In genomic region chr9:125772740-125773139, GRCh38 we compare ENCODE assay signal across 16 cellular contexts. TPM values are rescaled to one million over a fixed set of nuclear protein-coding genes. Genes with fewer than 3 reads are reported as not detected.
DNase-seq lines count a peak whose midpoint lies in the region; ATAC-seq, FAIRE-seq and TF ChIP-seq lines count a peak whose summit lies in the region.
"Had no signal": no experiment of that assay in that cellular context is flagged by ENCODE, and none has a peak within 500 bp of the region (broad histone marks: within the 10 kb centered on the region; RNA-seq: fewer than 3 reads in every experiment).

No MANE protein-coding gene starts in this region.

- TF ChIP-seq CTCF in HepG2 (CRISPR knock-in tag; IDR thresholded peaks at IDR 0.05) (no peak), right lobe of liver (IDR thresholded peaks at IDR 0.05) (no peak), bronchial epithelial cell (IDR thresholded peaks at IDR 0.05; ENCODE audit: insufficient read depth, low read length, severe bottlenecking) (no peak), keratinocyte (optimal IDR thresholded peaks at IDR 0.05 in 1 of 3, IDR thresholded peaks at IDR 0.05 in 1 of 3, conservative IDR thresholded peaks at IDR 0.05 in 1 of 3; ENCODE audit: extremely low read depth in 1 of 3, insufficient read depth in 2 of 3, low read length in 3 of 3) (no peak), upper lobe of left lung (IDR thresholded peaks at IDR 0.05) (no peak), stomach (IDR thresholded peaks at IDR 0.05) (no peak)

- H3K9me3 ChIP-seq in HepG2 (ENCODE audit: low read length) (no peaks in the 10 kb centered on the region), right lobe of liver (no peaks in the 10 kb centered on the region), keratinocyte (ENCODE audit: control insufficient read depth, low read depth, low read length) (no peaks in the 10 kb centered on the region), upper lobe of left lung (no peaks in the 10 kb centered on the region), stomach (peaks cover 0 to 3% (median 0%) of the 10 kb centered on the region in 4 donors)
- H3K9me3 ChIP-seq: Caco-2 had no signal

- POLR2A ChIA-PET in HepG2 (lab: Yijun Ruan, JAX) = no interaction called here

- FAIRE-seq in HepG2 (lab: Jason Lieb, UNC) (no peak), bronchial epithelial cell (lab: Jason Lieb, UNC) (no peak), keratinocyte (lab: Jason Lieb, UNC) (peak; percentile 56), frontal cortex (lab: Jason Lieb, UNC) (no peak)
- FAIRE-seq: GM12892, H1 had no signal

- no peak for DNase-seq in HepG2 (ENCODE audit: low spot score)
- no peak for DNase-seq in right lobe of liver
- DNase-seq in bronchial epithelial cell (ENCODE audit: low read depth) = peak; percentile 39
- peak; percentile 11 for DNase-seq in keratinocyte (ENCODE audit: low read depth, low spot score)
- DNase-seq in upper lobe of left lung = no peak
- DNase-seq in stomach = no peak
- no peak for DNase-seq in frontal cortex (ENCODE audit: low spot score in 2 of 2)
- DNase-seq: Caco-2; CD8-positive, alpha-beta memory T cell; DND-41; GDM1; HCEC 1CT had no signal

- H3K4me2 ChIP-seq in HepG2 (ENCODE audit: low read depth, low read length) (no peak overlapping the region), keratinocyte (ENCODE audit: control insufficient read depth, extremely low read depth, insufficient read depth, low read depth, low read length) (no peak overlapping the region)

- dilution Hi-C loops in keratinocyte (cut with MboI; ENCODE audit: extremely low pct_ligation_motif_present, low sequenced_read_pairs) = no loop called here

- CTCF ChIA-PET in HepG2 (lab: Yijun Ruan, JAX; ENCODE audit: low intra/inter-chr PET ratio, low total read pairs) = no interaction called here

- H3K27ac ChIP-seq in HepG2 (ENCODE audit: extremely low read length, insufficient read depth, low read length) = no peak overlapping the region
- H3K27ac ChIP-seq in right lobe of liver = no peak overlapping the region
- no peak overlapping the region for H3K27ac ChIP-seq in keratinocyte (ENCODE audit: control insufficient read depth, insufficient read depth, low read length)
- H3K27ac ChIP-seq in upper lobe of left lung = no peak overlapping the region
- no peak overlapping the region for H3K27ac ChIP-seq in stomach
- H3K27ac ChIP-seq: 22Rv1, HL-60 had no signal

- H2AFZ ChIP-seq in HepG2 (ENCODE audit: low read length) = no peak overlapping the region
- no peak overlapping the region for H2AFZ ChIP-seq in keratinocyte (ENCODE audit: control insufficient read depth, low read length)

- H3K4me3 ChIP-seq in HepG2 (replicated peaks in 1 of 3; ENCODE audit: insufficient read depth in 1 of 3, low read depth in 2 of 3, low read length in 3 of 3) = no peak overlapping the region
- no peak overlapping the region for H3K4me3 ChIP-seq in right lobe of liver
- no peak overlapping the region for H3K4me3 ChIP-seq in bronchial epithelial cell (ENCODE audit: low read depth, low read length)
- no peak overlapping the region for H3K4me3 ChIP-seq in keratinocyte (ENCODE audit: control insufficient read depth in 2 of 3, extremely low read depth in 1 of 3, insufficient read depth in 2 of 3, low read depth in 1 of 3, low read length in 3 of 3)
- no peak overlapping the region for H3K4me3 ChIP-seq in upper lobe of left lung
- no peak overlapping the region for H3K4me3 ChIP-seq in stomach

- H4K20me1 ChIP-seq in HepG2 (ENCODE audit: insufficient read depth, low read length) (no peaks in the 10 kb centered on the region), keratinocyte (ENCODE audit: control insufficient read depth, extremely low read depth, insufficient read depth, low read length) (no peaks in the 10 kb centered on the region)

- H3K9ac ChIP-seq in HepG2 (ENCODE audit: insufficient read depth, low read depth, low read length) (no peak overlapping the region), keratinocyte (ENCODE audit: control insufficient read depth, extremely low read depth, insufficient read depth, low read length) (no peak overlapping the region)

- ATAC-seq in HepG2 = no peak
- ATAC-seq in right lobe of liver = no peak
- ATAC-seq in upper lobe of left lung (ENCODE audit: low FRiP score in 2 of 2) = no peak

- BruUV-seq in HepG2 (replicated peaks; lab: Mats Ljungman, UMichigan) = no TSS peak

- no peaks in the 10 kb centered on the region for H3K79me2 ChIP-seq in HepG2 (ENCODE audit: insufficient read depth, low read length)
- peaks cover 49% of the 10 kb centered on the region for H3K79me2 ChIP-seq in keratinocyte (ENCODE audit: control insufficient read depth, insufficient read depth, low read length)

- WGBS in HepG2 (ENCODE audit: low lambda C conversion rate) = 70% methylated on average over 2 of the region's 2 CpGs
- WGBS in right lobe of liver (ENCODE audit: insufficient coverage, low coverage, low lambda C conversion rate, missing lambda C conversion rate) = 90% methylated on average over 1 of the region's 2 CpGs
- 86 to 92% methylated on average over 2 of the region's 2 CpGs for WGBS in upper lobe of left lung, 2 donors
- 65 to 72% (median 68%) methylated on average over 2 of the region's 2 CpGs for WGBS in stomach, 5 donors

- H3K9me1 ChIP-seq in keratinocyte (ENCODE audit: control insufficient read depth, extremely low read depth, insufficient read depth, low read length) = no peaks in the 10 kb centered on the region

- no peak for TF ChIP-seq RAD21 in HepG2 (CRISPR knock-in tag; IDR thresholded peaks at IDR 0.05)

- no peaks in the 10 kb centered on the region for H3K4me1 ChIP-seq in HepG2 (ENCODE audit: insufficient read depth, low read length)
- H3K4me1 ChIP-seq in right lobe of liver = no peaks in the 10 kb centered on the region
- peaks cover 13% of the 10 kb centered on the region for H3K4me1 ChIP-seq in keratinocyte (ENCODE audit: control insufficient read depth, extremely low read depth, insufficient read depth, low read length)
- no peaks in the 10 kb centered on the region for H3K4me1 ChIP-seq in upper lobe of left lung
- peaks cover 0 to 10% (median 0%) of the 10 kb centered on the region in 4 donors for H3K4me1 ChIP-seq in stomach
- H3K4me1 ChIP-seq: Caco-2 had no signal

- H3K36me3 ChIP-seq in HepG2 (replicated peaks in 1 of 2; ENCODE audit: control insufficient read depth in 1 of 2, insufficient read depth in 2 of 2, low read length in 2 of 2) = no peaks in the 10 kb centered on the region
- H3K36me3 ChIP-seq in right lobe of liver = no peaks in the 10 kb centered on the region
- H3K36me3 ChIP-seq in bronchial epithelial cell (ENCODE audit: control insufficient read depth, insufficient read depth, low read length) = no peaks in the 10 kb centered on the region
- H3K36me3 ChIP-seq in keratinocyte (ENCODE audit: control insufficient read depth in 2 of 2, extremely low read depth in 1 of 2, insufficient read depth in 2 of 2, low read length in 2 of 2) = peaks cover 0 to 4% of the 10 kb centered on the region in 2 experiments
- H3K36me3 ChIP-seq in upper lobe of left lung = no peaks in the 10 kb centered on the region
- no peaks in the 10 kb centered on the region for H3K36me3 ChIP-seq in stomach

- in situ Hi-C loops in HepG2 (cut with HindIII; ENCODE audit: extremely low pct_ligation_motif_present, low pct_unique_long_range_greater_than_20kb) = no loop called here

- H3K27me3 ChIP-seq in HepG2 (ENCODE audit: control insufficient read depth in 1 of 2, insufficient read depth in 2 of 2, low read length in 2 of 2) (no peaks in the 10 kb centered on the region), right lobe of liver (no peaks in the 10 kb centered on the region), bronchial epithelial cell (ENCODE audit: control insufficient read depth, insufficient read depth, low read length) (no peaks in the 10 kb centered on the region), keratinocyte (ENCODE audit: control insufficient read depth, extremely low read depth, insufficient read depth, low read length) (no peaks in the 10 kb centered on the region), upper lobe of left lung (no peaks in the 10 kb centered on the region), stomach (no peaks in the 10 kb centered on the region)

- TF ChIP-seq EP300 in HepG2 (IDR thresholded peaks at IDR 0.05; ENCODE audit: low read depth in 2 of 2, low read length in 2 of 2) (no peak), HepG2 (CRISPR knock-in tag; IDR thresholded peaks at IDR 0.05; ENCODE audit: borderline replicate concordance) (no peak), upper lobe of left lung (IDR thresholded peaks at IDR 0.05) (no peak), stomach (IDR thresholded peaks at IDR 0.05) (no peak)

- intact Hi-C loops in HepG2 (cut with micrococcal nuclease; ENCODE audit: unreplicated experiment) = no loop called here
- intact Hi-C loops in right lobe of liver (cut with DNase I) = no loop called here
- intact Hi-C loops in stomach (cut with DNase I; ENCODE audit: low total_unique reads) = no loop called here

- no peak for TF ChIP-seq POLR2A in HepG2 (IDR thresholded peaks at IDR 0.05; ENCODE audit: insufficient read depth in 1 of 2, low read depth in 2 of 2, low read length in 2 of 2)
- TF ChIP-seq POLR2A in right lobe of liver (IDR thresholded peaks at IDR 0.05) = no peak
- no peak for TF ChIP-seq POLR2A in upper lobe of left lung (IDR thresholded peaks at IDR 0.05)
- no peak for TF ChIP-seq POLR2A in stomach (IDR thresholded peaks at IDR 0.05)

RNA-seq across cellular contexts. Expression of gene PBX3, which starts 25.6 kb away (rescaled TPM):
- total RNA-seq in HepG2 (2016; rRNA removed; fragmentation: Illumina TruSeq; extraction: Trizol) (9.1 and 11.2 TPM in 2 replicates), right lobe of liver (10 to 100 TPM; 13.0 to 20.2 (median 15.0) TPM), bronchial epithelial cell (6.3 and 10.6 TPM in 2 replicates), upper lobe of left lung (10 to 100 TPM; 25.7 to 57.6 (median 41.9) TPM), stomach (10 to 100 TPM; 12.7 to 59.1 (median 25.5) TPM), frontal cortex (37.5 TPM)
- 5.7 and 6.3 TPM in 2 replicates for total RNA-seq in HepG2 (2016; cell fraction: cytosol; rRNA removed; fragmentation: Illumina TruSeq; extraction: Trizol; ENCODE audit: low read depth)
- 9.3 and 12.6 TPM in 2 replicates for total RNA-seq in HepG2 (2016; cell fraction: insoluble cytoplasmic fraction; rRNA removed; fragmentation: Illumina TruSeq; extraction: Trizol)
- 9.0 and 10.8 TPM in 2 replicates for total RNA-seq in HepG2 (2016; cell fraction: membrane; rRNA removed; fragmentation: Illumina TruSeq; extraction: Trizol)
- total RNA-seq in HepG2 (2016; cell fraction: nucleus; rRNA removed; fragmentation: Illumina TruSeq; extraction: Trizol) = 33.5 and 37.6 TPM in 2 replicates
- polyA plus RNA-seq in HepG2 (2011; rRNA removed) (4.0 and 6.0 TPM in 2 replicates), keratinocyte (20.9 to 26.3 TPM (median 23.5 TPM) in 3 replicates), stomach (10 to 100 TPM in 2 of 3 donors, 1 to 10 TPM in 1; 9.3 to 15.4 (median 14.6) TPM)
- polyA plus RNA-seq in HepG2 (2011; cell fraction: cytosol; rRNA removed) = 3.6 and 3.8 TPM in 2 replicates
- 2.9 and 3.4 TPM in 2 replicates for polyA plus RNA-seq in HepG2 (2011; cell fraction: nucleus; rRNA removed)
- polyA plus RNA-seq in HepG2 (2012) = 3.7 and 4.6 TPM in 2 replicates
- polyA plus RNA-seq in HepG2 (2016; cell fraction: cytosol; fragmentation: Illumina TruSeq; extraction: Trizol; ENCODE audit: low read depth) = 4.4 and 6.4 TPM in 2 replicates
- polyA plus RNA-seq in HepG2 (2016; cell fraction: insoluble cytoplasmic fraction; fragmentation: Illumina TruSeq; extraction: Trizol; ENCODE audit: low read depth) = 12.2 and 14.4 TPM in 2 replicates
- 10.9 and 12.0 TPM in 2 replicates for polyA plus RNA-seq in HepG2 (2016; cell fraction: membrane; fragmentation: Illumina TruSeq; extraction: Trizol; ENCODE audit: low read depth)
- polyA plus RNA-seq in HepG2 (2016; cell fraction: nucleus; fragmentation: Illumina TruSeq; extraction: Trizol; ENCODE audit: insufficient read depth, low read depth) = 13.5 and 14.5 TPM in 2 replicates
- 13.3 and 40.9 TPM in 2 replicates for polyA minus RNA-seq in HepG2 (2011; rRNA and poly(A)+ RNA removed; ENCODE audit: low replicate concordance)
- polyA minus RNA-seq in HepG2 (2011; cell fraction: cytosol; rRNA and poly(A)+ RNA removed) = 2.7 and 4.6 TPM in 2 replicates
- 36.1 and 42.9 TPM in 2 replicates for polyA minus RNA-seq in HepG2 (2011; cell fraction: nucleus; rRNA and poly(A)+ RNA removed)
- polyA plus RNA-seq in keratinocyte (2011; ENCODE audit: low read depth) = 7.4 TPM
- polyA plus RNA-seq in keratinocyte (2011; cell fraction: cytosol; rRNA removed) = 14.7 and 22.8 TPM in 2 replicates
- polyA plus RNA-seq in keratinocyte (2011; cell fraction: nucleus; rRNA removed) = 33.9 and 36.7 TPM in 2 replicates
- 12.2 and 14.5 TPM in 2 replicates for polyA plus RNA-seq in keratinocyte (2012; ENCODE audit: low replicate concordance)
- polyA minus RNA-seq in keratinocyte = 9.8 to 36.5 TPM (median 15.6 TPM) in 3 replicates
- polyA minus RNA-seq in keratinocyte (2011; cell fraction: cytosol; rRNA and poly(A)+ RNA removed) = 16.5 TPM
- polyA minus RNA-seq in keratinocyte (2011; cell fraction: nucleus; rRNA and poly(A)+ RNA removed) = 40.9 and 54.4 TPM in 2 replicates

Comparison
In these comparisons a context has a peak if more than half of its experiments do, and no peak if none do; other contexts are left out.
1. DNase-seq: peak in bronchial epithelial cell (single experiment) and keratinocyte (single experiment); none in HepG2 (single experiment), right lobe of liver (0 of 3), upper lobe of left lung (0 of 2), stomach (single experiment) and frontal cortex (0 of 2).